In the genomic region with DNA sequence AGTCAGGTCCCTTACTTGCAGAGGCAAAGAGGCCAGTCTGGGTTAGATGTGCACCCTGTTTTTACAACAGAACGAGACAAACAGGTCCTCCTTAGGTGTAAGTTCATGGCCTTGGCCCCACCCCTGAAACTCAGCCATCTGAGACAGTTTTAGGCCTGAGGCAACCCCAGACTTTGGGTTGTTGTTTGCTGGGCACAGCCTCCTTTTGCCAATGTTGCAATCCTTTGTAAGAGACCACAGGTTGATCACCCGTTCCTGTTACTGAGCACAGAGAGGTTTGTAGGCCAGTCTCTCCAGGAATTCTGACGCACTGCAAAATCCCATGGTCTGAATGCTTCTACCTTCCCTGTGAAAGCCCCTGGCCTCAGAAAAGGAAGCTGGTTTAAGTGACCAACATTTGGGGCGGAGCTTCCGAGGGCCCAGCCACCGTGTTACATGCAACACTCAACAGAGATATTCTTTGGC, we compare ENCODE assay signal across 1 cellular context.
TF ChIP-seq lines count a peak whose summit lies in the region.

No MANE protein-coding gene starts in this region.

TF ChIP-seq in HepG2, 621 proteins besides CTCF, POLR2A, EP300 and RAD21 (continues in another document):
- TF ChIP-seq HNRNPLL (IDR thresholded peaks at IDR 0.05; ENCODE audit: low read depth, low read length, poor library complexity, severe bottlenecking) (no peak), ADNP (CRISPR knock-in tag; IDR thresholded peaks at IDR 0.05) (no peak), HINFP (CRISPR knock-in tag; IDR thresholded peaks at IDR 0.05; ENCODE audit: low read depth) (no peak), HOXD1 (CRISPR knock-in tag; IDR thresholded peaks at IDR 0.05) (no peak), BCL6 (CRISPR knock-in tag; IDR thresholded peaks at IDR 0.05) (peak; percentile 81), RNF2 (conservative IDR thresholded peaks at IDR 0.05; ENCODE audit: low read depth) (no peak), TGIF2 (CRISPR knock-in tag; IDR thresholded peaks at IDR 0.05) (no peak), KDM3A (CRISPR knock-in tag; IDR thresholded peaks at IDR 0.05; ENCODE audit: low read depth) (no peak), SETDB1 (CRISPR knock-in tag; IDR thresholded peaks at IDR 0.05; ENCODE audit: borderline replicate concordance) (0 out of 2 replicates have a peak, but pooled peaks have one; percentile 21), ZBTB4 (CRISPR knock-in tag; IDR thresholded peaks at IDR 0.05; ENCODE audit: borderline replicate concordance) (no peak), ZNF766 (CRISPR knock-in tag; IDR thresholded peaks at IDR 0.05; ENCODE audit: borderline replicate concordance) (no peak), MEF2D (CRISPR knock-in tag; IDR thresholded peaks at IDR 0.05) (no peak), HNF4A (CRISPR knock-in tag; IDR thresholded peaks at IDR 0.05) (peak; percentile 28; the same call in 1 of the 2 replicates), MED1 (CRISPR knock-in tag; IDR thresholded peaks at IDR 0.05) (no peak), U2AF1 (optimal IDR thresholded peaks at IDR 0.05; ENCODE audit: low read depth, low read length) (no peak), BRCA1 (CRISPR knock-in tag; IDR thresholded peaks at IDR 0.05) (no peak), AHDC1 (CRISPR knock-in tag; IDR thresholded peaks at IDR 0.05; ENCODE audit: borderline replicate concordance) (0 out of 2 replicates have a peak, but pooled peaks have one; percentile 54), USF2 (IDR thresholded peaks at IDR 0.05; ENCODE audit: low read depth, low read length) (no peak), USF2 (CRISPR knock-in tag; IDR thresholded peaks at IDR 0.05; ENCODE audit: borderline replicate concordance) (no peak), KLF13 (CRISPR knock-in tag; IDR thresholded peaks at IDR 0.05) (no peak), ZNF678 (CRISPR knock-in tag; IDR thresholded peaks at IDR 0.05) (no peak), SSRP1 (CRISPR knock-in tag; IDR thresholded peaks at IDR 0.05) (no peak), CHCHD3 (CRISPR knock-in tag; IDR thresholded peaks at IDR 0.05) (no peak), ZNF354B (CRISPR knock-in tag; IDR thresholded peaks at IDR 0.05) (no peak), ZNF550 (CRISPR knock-in tag; IDR thresholded peaks at IDR 0.05; ENCODE audit: borderline replicate concordance) (no peak), SALL1 (CRISPR knock-in tag; IDR thresholded peaks at IDR 0.05) (peak; percentile 40; the same call in 1 of the 2 replicates), ZMYM4 (CRISPR knock-in tag; IDR thresholded peaks at IDR 0.05) (0 out of 2 replicates have a peak, but pooled peaks have one; percentile 13), SMYD3 (CRISPR knock-in tag; IDR thresholded peaks at IDR 0.05) (no peak), ZNF724P (CRISPR knock-in tag; IDR thresholded peaks at IDR 0.05; ENCODE audit: borderline replicate concordance) (no peak), MIXL1 (CRISPR knock-in tag; IDR thresholded peaks at IDR 0.05) (no peak), KLF16 (CRISPR knock-in tag; IDR thresholded peaks at IDR 0.05) (no peak), TOE1 (CRISPR knock-in tag; IDR thresholded peaks at IDR 0.05) (no peak), TBP (CRISPR knock-in tag; IDR thresholded peaks at IDR 0.05) (no peak), ZNF713 (CRISPR knock-in tag; IDR thresholded peaks at IDR 0.05) (no peak)
- TF ChIP-seq, protein P1, sequence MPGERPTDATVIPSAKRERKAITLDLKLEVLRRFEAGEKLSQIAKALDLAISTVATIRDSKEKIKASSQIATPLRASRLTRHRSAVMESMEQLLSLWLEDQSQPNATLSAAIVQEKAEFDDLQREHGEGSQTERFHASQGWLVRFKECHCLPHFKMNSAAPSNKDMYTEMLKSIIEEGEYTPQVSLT (CRISPR knock-in tag; IDR thresholded peaks at IDR 0.05; ENCODE audit: borderline replicate concordance, low read depth): no peak
- TF ChIP-seq, protein P2, sequence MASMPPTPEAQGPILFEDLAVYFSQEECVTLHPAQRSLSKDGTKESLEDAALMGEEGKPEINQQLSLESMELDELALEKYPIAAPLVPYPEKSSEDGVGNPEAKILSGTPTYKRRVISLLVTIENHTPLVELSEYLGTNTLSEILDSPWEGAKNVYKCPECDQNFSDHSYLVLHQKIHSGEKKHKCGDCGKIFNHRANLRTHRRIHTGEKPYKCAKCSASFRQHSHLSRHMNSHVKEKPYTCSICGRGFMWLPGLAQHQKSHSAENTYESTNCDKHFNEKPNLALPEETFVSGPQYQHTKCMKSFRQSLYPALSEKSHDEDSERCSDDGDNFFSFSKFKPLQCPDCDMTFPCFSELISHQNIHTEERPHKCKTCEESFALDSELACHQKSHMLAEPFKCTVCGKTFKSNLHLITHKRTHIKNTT (CRISPR knock-in tag; IDR thresholded peaks at IDR 0.05): no peak
- TF ChIP-seq, protein P3, sequence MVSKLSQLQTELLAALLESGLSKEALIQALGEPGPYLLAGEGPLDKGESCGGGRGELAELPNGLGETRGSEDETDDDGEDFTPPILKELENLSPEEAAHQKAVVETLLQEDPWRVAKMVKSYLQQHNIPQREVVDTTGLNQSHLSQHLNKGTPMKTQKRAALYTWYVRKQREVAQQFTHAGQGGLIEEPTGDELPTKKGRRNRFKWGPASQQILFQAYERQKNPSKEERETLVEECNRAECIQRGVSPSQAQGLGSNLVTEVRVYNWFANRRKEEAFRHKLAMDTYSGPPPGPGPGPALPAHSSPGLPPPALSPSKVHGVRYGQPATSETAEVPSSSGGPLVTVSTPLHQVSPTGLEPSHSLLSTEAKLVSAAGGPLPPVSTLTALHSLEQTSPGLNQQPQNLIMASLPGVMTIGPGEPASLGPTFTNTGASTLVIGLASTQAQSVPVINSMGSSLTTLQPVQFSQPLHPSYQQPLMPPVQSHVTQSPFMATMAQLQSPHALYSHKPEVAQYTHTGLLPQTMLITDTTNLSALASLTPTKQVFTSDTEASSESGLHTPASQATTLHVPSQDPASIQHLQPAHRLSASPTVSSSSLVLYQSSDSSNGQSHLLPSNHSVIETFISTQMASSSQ (IDR thresholded peaks at IDR 0.05; ENCODE audit: low read depth): no peak
- TF ChIP-seq, protein P3 (CRISPR knock-in tag; IDR thresholded peaks at IDR 0.05; ENCODE audit: borderline replicate concordance): no peak
- TF ChIP-seq, protein P4, sequence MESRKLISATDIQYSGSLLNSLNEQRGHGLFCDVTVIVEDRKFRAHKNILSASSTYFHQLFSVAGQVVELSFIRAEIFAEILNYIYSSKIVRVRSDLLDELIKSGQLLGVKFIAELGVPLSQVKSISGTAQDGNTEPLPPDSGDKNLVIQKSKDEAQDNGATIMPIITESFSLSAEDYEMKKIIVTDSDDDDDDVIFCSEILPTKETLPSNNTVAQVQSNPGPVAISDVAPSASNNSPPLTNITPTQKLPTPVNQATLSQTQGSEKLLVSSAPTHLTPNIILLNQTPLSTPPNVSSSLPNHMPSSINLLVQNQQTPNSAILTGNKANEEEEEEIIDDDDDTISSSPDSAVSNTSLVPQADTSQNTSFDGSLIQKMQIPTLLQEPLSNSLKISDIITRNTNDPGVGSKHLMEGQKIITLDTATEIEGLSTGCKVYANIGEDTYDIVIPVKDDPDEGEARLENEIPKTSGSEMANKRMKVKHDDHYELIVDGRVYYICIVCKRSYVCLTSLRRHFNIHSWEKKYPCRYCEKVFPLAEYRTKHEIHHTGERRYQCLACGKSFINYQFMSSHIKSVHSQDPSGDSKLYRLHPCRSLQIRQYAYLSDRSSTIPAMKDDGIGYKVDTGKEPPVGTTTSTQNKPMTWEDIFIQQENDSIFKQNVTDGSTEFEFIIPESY (CRISPR knock-in tag; IDR thresholded peaks at IDR 0.05): no peak
